ENCODE assay signal across 25 cellular contexts in genomic region chr1:2041887-2042286, GRCh38. TPM values are rescaled to one million over a fixed set of nuclear protein-coding genes. Genes with fewer than 3 reads are reported as not detected.
A peak's percentile ranks its signal among the peaks of the same experiment; 100 is the strongest.
DNase-seq lines count a peak whose midpoint lies in the region; ATAC-seq and TF ChIP-seq lines count a peak whose summit lies in the region.
"Had no signal": no experiment of that assay in that cellular context is flagged by ENCODE, and none has a peak within 500 bp of the region (broad histone marks: within the 10 kb centered on the region; RNA-seq: fewer than 3 reads in every experiment).

No MANE protein-coding gene starts in this region.

- no peak for TF ChIP-seq CTCF in heart right ventricle (IDR thresholded peaks at IDR 0.05)

- H3K4me1 ChIP-seq in heart right ventricle = peaks cover 10 to 26% (median 18%) of the 10 kb centered on the region in 9 donors
- H3K4me1 ChIP-seq: BE2C had no signal

- intact Hi-C loops in Right ventricle myocardium inferior (cut with DNase I) = no loop called here
- intact Hi-C loops in heart right ventricle (cut with DNase I) = loop anchor here in 6 of 10 donors (2.0 to 10.0 kb wide), 5 partner anchors 80 to 97 kb away; no protein-coding TSS in a partner anchor

- H3K36me3 ChIP-seq in heart right ventricle = no peaks in the 10 kb centered on the region
- H3K36me3 ChIP-seq: BE2C had no signal

- ATAC-seq in Right ventricle myocardium inferior (no peak), heart right ventricle (no peak)

- H3K27ac ChIP-seq in heart right ventricle (no peak overlapping the region), cingulate gyrus (ENCODE audit: low read depth, low read length) (peak overlapping the region; percentile 32)
- H3K27ac ChIP-seq: KMS-11 had no signal

- WGBS in heart right ventricle, 2 donors = 82 to 83% methylated on average over 4 of the region's 4 CpGs

- H3K4me3 ChIP-seq in heart right ventricle = no peak overlapping the region

- peaks cover 0 to 20% (median 13%) of the 10 kb centered on the region in 7 donors for H3K27me3 ChIP-seq in heart right ventricle

- H3K9me3 ChIP-seq in heart right ventricle = peaks cover 0 to 9% (median 0%) of the 10 kb centered on the region in 11 donors
- H3K9me3 ChIP-seq: BE2C had no signal

- DNase-seq in Right ventricle myocardium inferior (ENCODE audit: missing footprints) = peak; percentile 55
- DNase-seq in heart right ventricle = no peak
- DNase-seq in DMS53 (lab: John Stamatoyannopoulos, UW) = no peak
- no peak for DNase-seq in T-helper 1 cell
- DNase-seq in NK-92 treated with Interleukin-12 subunit alpha and Interleukin-12 subunit beta, amount 100 ng/mL, for 24 hours (lab: John Stamatoyannopoulos, UW) = no peak
- DNase-seq: 8988T, ACHN, BE2C, DMS153, H9, HFFc6, MM.1S, NCI-H1048, NCI-H1417 treated with DMSO at 0.1 percent for 48 hours, NCI-H1694 treated with DMSO at 0.1 percent for 48 hours, NCI-H2081, NCI-H2227 treated with DMSO at 0.1 percent for 48 hours, NCI-H526 treated with DMSO at 0.1 percent for 48 hours, RPMI8226, SHP77 had no signal

RNA-seq across cellular contexts. Expression of gene PRKCZ, which starts 8.3 kb away (rescaled TPM):
- total RNA-seq in Right ventricle myocardium inferior (16.4 TPM), heart right ventricle (10 to 100 TPM in 9 of 10 donors, 1 to 10 TPM in 1; 8.4 to 17.8 (median 14.2) TPM)
- 10 to 100 TPM; 14.6 to 18.4 TPM for polyA plus RNA-seq in heart right ventricle
- total RNA-seq: HT1080 had no signal

RNA-seq across cellular contexts. Expression of gene GABRD, which starts 22.7 kb away (rescaled TPM):
- total RNA-seq in Right ventricle myocardium inferior (0.49 TPM), heart right ventricle (1 to 10 TPM in 1 of 10 donors, under 1 TPM in 7, not detected in 2; 0.30 to 1.1 (median 0.44) TPM)
- 1 to 10 TPM in 1 of 2 donors, under 1 TPM in 1; 0.87 to 1.0 TPM for polyA plus RNA-seq in heart right ventricle
- total RNA-seq: HFFc6, HT1080, NCI-H460 had no signal

RNA-seq across cellular contexts. Expression of gene CFAP74, which starts 38.3 kb away (rescaled TPM):
- total RNA-seq in Right ventricle myocardium inferior = not detected
- total RNA-seq in heart right ventricle = not detected
- under 1 TPM in 1 of 2 donors, not detected in 1; 0.03 TPM for polyA plus RNA-seq in heart right ventricle
- total RNA-seq: HFFc6, HT1080, NCI-H460, SK-MEL-5 had no signal
